Comparison of ENCODE assay signal across 3 cellular contexts in the genomic region with DNA sequence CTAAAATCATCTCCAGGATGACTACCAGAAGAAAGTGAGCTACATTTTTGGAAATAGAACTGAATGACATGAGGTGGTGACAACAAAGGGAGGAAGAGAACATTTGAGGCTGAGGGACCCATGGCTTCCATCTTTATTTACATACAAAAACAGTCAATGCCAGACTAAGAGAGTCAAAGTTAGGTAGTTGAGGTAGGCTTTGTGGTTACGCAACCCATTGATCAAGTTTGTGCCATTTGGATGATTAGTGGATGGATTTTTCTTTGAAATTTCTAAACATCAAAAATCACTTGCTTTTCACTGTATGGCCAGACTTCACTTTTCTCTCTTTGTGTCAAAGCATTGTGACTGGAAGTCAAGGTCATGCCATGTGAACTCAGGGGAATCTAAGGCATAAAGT.
TF ChIP-seq lines count a peak whose summit lies in the region.

No MANE protein-coding gene starts in this region.

TF ChIP-seq in HepG2, 621 proteins besides CTCF, POLR2A, EP300 and RAD21:
- TF ChIP-seq CEBPB (IDR thresholded peaks at IDR 0.05; ENCODE audit: borderline replicate concordance, low read depth, low read length) (peak; percentile 62), ZBTB8A (CRISPR knock-in tag; IDR thresholded peaks at IDR 0.05; ENCODE audit: borderline replicate concordance, low read depth) (no peak)

TF ChIP-seq in IMR-90, 13 proteins besides CTCF, POLR2A, EP300 and RAD21:
- no peak for TF ChIP-seq MAZ (IDR thresholded peaks at IDR 0.05; ENCODE audit: borderline replicate concordance, low read depth, low read length)
- peak; percentile 50; the same call in 1 of the 2 replicates for TF ChIP-seq CEBPB (IDR thresholded peaks at IDR 0.05; ENCODE audit: low read depth, low read length)

TF ChIP-seq in H1, 55 proteins besides CTCF, POLR2A, EP300 and RAD21:
- peak; percentile 22; the same call in 1 of the 2 replicates for TF ChIP-seq CEBPB (IDR thresholded peaks at IDR 0.05; ENCODE audit: low read depth, low read length)
- TF ChIP-seq, protein P1, sequence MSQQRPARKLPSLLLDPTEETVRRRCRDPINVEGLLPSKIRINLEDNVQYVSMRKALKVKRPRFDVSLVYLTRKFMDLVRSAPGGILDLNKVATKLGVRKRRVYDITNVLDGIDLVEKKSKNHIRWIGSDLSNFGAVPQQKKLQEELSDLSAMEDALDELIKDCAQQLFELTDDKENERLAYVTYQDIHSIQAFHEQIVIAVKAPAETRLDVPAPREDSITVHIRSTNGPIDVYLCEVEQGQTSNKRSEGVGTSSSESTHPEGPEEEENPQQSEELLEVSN (IDR thresholded peaks at IDR 0.05), result no peak
